14 cellular contexts compared by ENCODE assay signal in genomic region chr17:27533874-27534815, GRCh38.
DNase-seq lines count a peak whose midpoint lies in the region; ATAC-seq and TF ChIP-seq lines count a peak whose summit lies in the region.
"Had no signal": no experiment of that assay in that cellular context is flagged by ENCODE, and none has a peak within 500 bp of the region (broad histone marks: within the 10 kb centered on the region; RNA-seq: fewer than 3 reads in every experiment).

No MANE protein-coding gene starts in this region.

- H3K27me3 ChIP-seq in adipocyte (replicated peaks; ENCODE audit: control insufficient read depth, insufficient read depth, low read length): no peaks in the 10 kb centered on the region
- no peaks in the 10 kb centered on the region for H3K27me3 ChIP-seq in smooth muscle cell (ENCODE audit: low read depth)
- H3K27me3 ChIP-seq: vagina had no signal

- peaks cover 55% of the 10 kb centered on the region for H4K20me1 ChIP-seq in smooth muscle cell (ENCODE audit: low read depth)

- peak; percentile 79 for DNase-seq in H4 (ENCODE audit: low spot score)
- peak; percentile 86 for DNase-seq in adipocyte (ENCODE audit: low read depth)
- peak; percentile 71 for DNase-seq in glomerular visceral epithelial cell (ENCODE audit: extremely low spot score)
- DNase-seq in smooth muscle cell (lab: John Stamatoyannopoulos, UW; ENCODE audit: unreplicated experiment): no peak
- DNase-seq in germinal center (ENCODE audit: low spot score): no peak
- no peak for DNase-seq in DMS153 treated with DMSO at 0.1 percent for 48 hours (lab: John Stamatoyannopoulos, UW; ENCODE audit: unreplicated experiment)
- DNase-seq in T-helper 17 cell: no peak
- DNase-seq in NCI-H1048 (lab: John Stamatoyannopoulos, UW): no peak
- DNase-seq: activated T-cell treated with anti-CD3 and anti-CD28 coated beads, Interleukin-2, amount 50 U/mL, for 48 hours; effector memory CD8-positive, alpha-beta T cell; NCI-H2107; stimulated activated CD4-positive, alpha-beta T cell treated with anti-CD3 and anti-CD28 coated beads, Interleukin-2, amount 100 ng/mL, for 24 hours had no signal

- no peak overlapping the region for H3K4me3 ChIP-seq in adipocyte (ENCODE audit: low read length)
- no peak overlapping the region for H3K4me3 ChIP-seq in smooth muscle cell
- H3K4me3 ChIP-seq: vagina had no signal

- H3K4me2 ChIP-seq in smooth muscle cell: peak overlapping the region; percentile 65

- H3K4me1 Mint-ChIP-seq in T-helper 17 cell: peaks cover 14% of the 10 kb centered on the region

- H2AFZ ChIP-seq in smooth muscle cell (ENCODE audit: low read depth): no peak overlapping the region

- peaks cover 50% of the 10 kb centered on the region for H3K4me1 ChIP-seq in adipocyte (ENCODE audit: control insufficient read depth, insufficient read depth, low read length)
- H3K4me1 ChIP-seq in smooth muscle cell (ENCODE audit: low read depth): peaks cover 46% of the 10 kb centered on the region

- no peaks in the 10 kb centered on the region for H3K36me3 Mint-ChIP-seq in T-helper 17 cell (ENCODE audit: low read depth)

- peaks cover 61% of the 10 kb centered on the region for H3F3A ChIP-seq in smooth muscle cell (ENCODE audit: low read depth)

- H3K9me3 ChIP-seq in adipocyte (ENCODE audit: control insufficient read depth, low read length) (no peaks in the 10 kb centered on the region), smooth muscle cell (replicated peaks; ENCODE audit: low read depth) (no peaks in the 10 kb centered on the region), T-helper 17 cell (ENCODE audit: control insufficient read depth, low read length, poor library complexity, severe bottlenecking) (peaks cover 3% of the 10 kb centered on the region)
- H3K9me3 ChIP-seq: vagina had no signal

- H3K36me3 ChIP-seq in adipocyte (ENCODE audit: control insufficient read depth, insufficient read depth, low read length, severe bottlenecking) (no peaks in the 10 kb centered on the region), smooth muscle cell (ENCODE audit: low read depth) (no peaks in the 10 kb centered on the region)
- H3K36me3 ChIP-seq: vagina had no signal

- H3K79me2 ChIP-seq in smooth muscle cell (ENCODE audit: low read depth): peaks cover 86% of the 10 kb centered on the region

- peak overlapping the region; percentile 89 for H3K27ac ChIP-seq in smooth muscle cell (ENCODE audit: low read depth)

- no peak for TF ChIP-seq CTCF in smooth muscle cell (IDR thresholded peaks at IDR 0.05; ENCODE audit: borderline replicate concordance, insufficient read depth, poor library complexity, severe bottlenecking)

- WGBS in smooth muscle cell (ENCODE audit: low lambda C conversion rate): 53% methylated on average over 14 of the region's 14 CpGs

- no peak overlapping the region for H3K4me3 Mint-ChIP-seq in T-helper 17 cell
- H3K4me3 Mint-ChIP-seq: effector memory CD8-positive, alpha-beta T cell; T-helper 1 cell treated with Interleukin-12 subunit alpha and Interleukin-12 subunit beta and Interleukin-4 antibody, amounts not matched to agents 30 μg/mL and 1 μg/mL, for 36 hours had no signal

- no peak for ATAC-seq in T-helper 17 cell
- ATAC-seq: effector memory CD8-positive, alpha-beta T cell had no signal

- H3K9ac ChIP-seq in adipocyte (ENCODE audit: low read length): no peak overlapping the region
- H3K9ac ChIP-seq in smooth muscle cell (ENCODE audit: low read depth): peak overlapping the region; percentile 49

- H3K27ac Mint-ChIP-seq in T-helper 17 cell: no peak overlapping the region
- H3K27ac Mint-ChIP-seq: T-helper 1 cell treated with Interleukin-12 subunit alpha and Interleukin-12 subunit beta and Interleukin-4 antibody, amounts not matched to agents 30 μg/mL and 1 μg/mL, for 36 hours had no signal

- no peaks in the 10 kb centered on the region for H3K27me3 Mint-ChIP-seq in T-helper 17 cell
- H3K27me3 Mint-ChIP-seq: effector memory CD8-positive, alpha-beta T cell had no signal

Comparison
In these comparisons a context has a peak if more than half of its experiments do, and no peak if none do; other contexts are left out.
1. DNase-seq: peak in H4 (single experiment), adipocyte (single experiment) and glomerular visceral epithelial cell (single experiment); none in smooth muscle cell (single experiment), germinal center (single experiment), DMS153 treated with DMSO at 0.1 percent for 48 hours (single experiment), T-helper 17 cell (0 of 3) and NCI-H1048 (single experiment).